ENCODE assay signal across 8 cellular contexts in genomic region chr7:7321681-7322080, GRCh38.
A peak's percentile ranks its signal among the peaks of the same experiment; 100 is the strongest.
DNase-seq lines count a peak whose midpoint lies in the region; ATAC-seq and TF ChIP-seq lines count a peak whose summit lies in the region.

No MANE protein-coding gene starts in this region.

- peak; percentile 9 for DNase-seq in DMS79 (lab: John Stamatoyannopoulos, UW)
- DNase-seq in HuH-7.5 (ENCODE audit: low spot score): peak; percentile 20
- peak; percentile 43 to 65 for DNase-seq in foreskin keratinocyte
- DNase-seq in GOT3 (lab: John Stamatoyannopoulos, UW): no peak
- DNase-seq in progenitor cell of endocrine pancreas (ENCODE audit: low spot score, unreplicated experiment): no peak
- DNase-seq in ascending aorta (ENCODE audit: low spot score in 2 of 2): no peak
- no peak for DNase-seq in sigmoid colon

- H3K27ac ChIP-seq in foreskin keratinocyte: no peak overlapping the region
- H3K27ac ChIP-seq in ascending aorta: no peak overlapping the region
- no peak overlapping the region for H3K27ac ChIP-seq in sigmoid colon

- H3K4me3 Mint-ChIP-seq in progenitor cell of endocrine pancreas (ENCODE audit: low read depth): no peak overlapping the region

- H3K9me3 Mint-ChIP-seq in progenitor cell of endocrine pancreas (ENCODE audit: low read depth): no peaks in the 10 kb centered on the region

- no peak for TF ChIP-seq CTCF in foreskin keratinocyte (conservative IDR thresholded peaks at IDR 0.05)
- no peak for TF ChIP-seq CTCF in progenitor cell of endocrine pancreas (IDR thresholded peaks at IDR 0.05; ENCODE audit: unreplicated experiment)
- no peak for TF ChIP-seq CTCF in ascending aorta (IDR thresholded peaks at IDR 0.05)
- no peak for TF ChIP-seq CTCF in sigmoid colon (IDR thresholded peaks at IDR 0.05)

- WGBS in sigmoid colon, 2 donors: 40 to 59% methylated on average over 5 of the region's 5 CpGs

- H3K36me3 Mint-ChIP-seq in progenitor cell of endocrine pancreas (ENCODE audit: insufficient read depth): no peaks in the 10 kb centered on the region

- TF ChIP-seq POLR2A in sigmoid colon (IDR thresholded peaks at IDR 0.05): no peak

- H3K36me3 ChIP-seq in ascending aorta (no peaks in the 10 kb centered on the region), sigmoid colon (no peaks in the 10 kb centered on the region)

- H3K27ac Mint-ChIP-seq in progenitor cell of endocrine pancreas: no peak overlapping the region

- no peaks in the 10 kb centered on the region for H3K27me3 Mint-ChIP-seq in progenitor cell of endocrine pancreas

- no peak for TF ChIP-seq EP300 in sigmoid colon (IDR thresholded peaks at IDR 0.05)

- intact Hi-C loops in ascending aorta (cut with DNase I): no loop called here
- intact Hi-C loops in sigmoid colon (cut with DNase I): no loop called here

- ATAC-seq in GM21528 (IDR thresholded peaks at IDR 0.05; ENCODE audit: low FRiP score, unreplicated experiment) (peak; percentile 87), foreskin keratinocyte (peak; percentile 83)

- H3K27me3 ChIP-seq in foreskin keratinocyte (no peaks in the 10 kb centered on the region), ascending aorta (no peaks in the 10 kb centered on the region), sigmoid colon (no peaks in the 10 kb centered on the region)

- no peaks in the 10 kb centered on the region for H3K9me3 ChIP-seq in ascending aorta
- H3K9me3 ChIP-seq in sigmoid colon: no peaks in the 10 kb centered on the region

- H3K4me3 ChIP-seq in ascending aorta (no peak overlapping the region), sigmoid colon (no peak overlapping the region)

- H3K4me1 ChIP-seq in foreskin keratinocyte (no peaks in the 10 kb centered on the region), ascending aorta (no peaks in the 10 kb centered on the region), sigmoid colon (no peaks in the 10 kb centered on the region)

- peaks cover 3% of the 10 kb centered on the region for H3K4me1 Mint-ChIP-seq in progenitor cell of endocrine pancreas (ENCODE audit: low read depth)

Comparison
In these comparisons a context has a peak if more than half of its experiments do, and no peak if none do; other contexts are left out.
1. DNase-seq: peak in DMS79 (single experiment), HuH-7.5 (single experiment) and foreskin keratinocyte (2 of 2); none in GOT3 (single experiment), progenitor cell of endocrine pancreas (single experiment), ascending aorta (0 of 2) and sigmoid colon (single experiment).